ENCODE assay signal across 1 cellular context in the genomic region with DNA sequence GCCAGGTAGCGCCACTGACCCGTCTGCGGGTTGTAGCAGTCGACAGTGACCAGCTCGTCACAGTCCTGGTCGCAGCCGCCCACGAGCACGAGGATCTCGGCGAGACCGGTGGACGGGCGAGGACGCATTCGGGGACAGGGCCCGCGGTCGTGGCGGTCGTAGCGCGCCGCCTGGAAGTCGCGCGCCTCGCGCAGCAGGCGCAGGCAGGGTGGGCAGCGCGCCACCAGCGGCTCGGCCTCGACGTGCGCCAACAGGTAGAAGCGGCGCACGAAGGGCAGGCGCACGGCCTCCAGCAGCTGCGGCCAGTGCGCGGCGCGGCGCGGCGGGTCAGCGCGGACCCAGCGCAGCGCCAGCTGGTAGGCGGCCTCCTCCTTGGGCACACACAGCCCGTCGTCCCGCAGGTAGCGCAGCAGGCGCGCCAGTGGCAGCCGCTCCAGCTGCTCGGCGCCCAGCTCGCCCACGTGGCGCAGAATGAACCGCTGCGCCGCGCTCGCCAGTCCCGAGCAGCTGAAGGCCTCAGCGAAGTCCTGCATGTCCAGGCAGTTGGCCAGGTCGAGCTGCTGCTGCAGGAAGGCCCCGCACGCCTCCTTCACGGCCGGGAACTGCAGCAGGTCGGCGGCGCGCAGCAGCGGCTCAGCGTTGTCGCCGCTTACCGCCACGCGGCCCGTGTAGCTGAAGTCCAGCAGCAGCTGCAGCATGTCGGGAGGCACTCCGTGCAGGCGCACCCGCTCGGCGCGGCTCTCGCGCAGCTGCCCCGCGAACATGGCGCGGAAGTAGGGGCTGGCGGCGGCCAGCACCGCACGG.
TF ChIP-seq lines count a peak whose summit lies in the region.

No MANE protein-coding gene starts in this region.

TF ChIP-seq in HepG2, 621 proteins besides CTCF, POLR2A, EP300 and RAD21 (continued from another document and continues in another):
- TF ChIP-seq, protein P1, sequence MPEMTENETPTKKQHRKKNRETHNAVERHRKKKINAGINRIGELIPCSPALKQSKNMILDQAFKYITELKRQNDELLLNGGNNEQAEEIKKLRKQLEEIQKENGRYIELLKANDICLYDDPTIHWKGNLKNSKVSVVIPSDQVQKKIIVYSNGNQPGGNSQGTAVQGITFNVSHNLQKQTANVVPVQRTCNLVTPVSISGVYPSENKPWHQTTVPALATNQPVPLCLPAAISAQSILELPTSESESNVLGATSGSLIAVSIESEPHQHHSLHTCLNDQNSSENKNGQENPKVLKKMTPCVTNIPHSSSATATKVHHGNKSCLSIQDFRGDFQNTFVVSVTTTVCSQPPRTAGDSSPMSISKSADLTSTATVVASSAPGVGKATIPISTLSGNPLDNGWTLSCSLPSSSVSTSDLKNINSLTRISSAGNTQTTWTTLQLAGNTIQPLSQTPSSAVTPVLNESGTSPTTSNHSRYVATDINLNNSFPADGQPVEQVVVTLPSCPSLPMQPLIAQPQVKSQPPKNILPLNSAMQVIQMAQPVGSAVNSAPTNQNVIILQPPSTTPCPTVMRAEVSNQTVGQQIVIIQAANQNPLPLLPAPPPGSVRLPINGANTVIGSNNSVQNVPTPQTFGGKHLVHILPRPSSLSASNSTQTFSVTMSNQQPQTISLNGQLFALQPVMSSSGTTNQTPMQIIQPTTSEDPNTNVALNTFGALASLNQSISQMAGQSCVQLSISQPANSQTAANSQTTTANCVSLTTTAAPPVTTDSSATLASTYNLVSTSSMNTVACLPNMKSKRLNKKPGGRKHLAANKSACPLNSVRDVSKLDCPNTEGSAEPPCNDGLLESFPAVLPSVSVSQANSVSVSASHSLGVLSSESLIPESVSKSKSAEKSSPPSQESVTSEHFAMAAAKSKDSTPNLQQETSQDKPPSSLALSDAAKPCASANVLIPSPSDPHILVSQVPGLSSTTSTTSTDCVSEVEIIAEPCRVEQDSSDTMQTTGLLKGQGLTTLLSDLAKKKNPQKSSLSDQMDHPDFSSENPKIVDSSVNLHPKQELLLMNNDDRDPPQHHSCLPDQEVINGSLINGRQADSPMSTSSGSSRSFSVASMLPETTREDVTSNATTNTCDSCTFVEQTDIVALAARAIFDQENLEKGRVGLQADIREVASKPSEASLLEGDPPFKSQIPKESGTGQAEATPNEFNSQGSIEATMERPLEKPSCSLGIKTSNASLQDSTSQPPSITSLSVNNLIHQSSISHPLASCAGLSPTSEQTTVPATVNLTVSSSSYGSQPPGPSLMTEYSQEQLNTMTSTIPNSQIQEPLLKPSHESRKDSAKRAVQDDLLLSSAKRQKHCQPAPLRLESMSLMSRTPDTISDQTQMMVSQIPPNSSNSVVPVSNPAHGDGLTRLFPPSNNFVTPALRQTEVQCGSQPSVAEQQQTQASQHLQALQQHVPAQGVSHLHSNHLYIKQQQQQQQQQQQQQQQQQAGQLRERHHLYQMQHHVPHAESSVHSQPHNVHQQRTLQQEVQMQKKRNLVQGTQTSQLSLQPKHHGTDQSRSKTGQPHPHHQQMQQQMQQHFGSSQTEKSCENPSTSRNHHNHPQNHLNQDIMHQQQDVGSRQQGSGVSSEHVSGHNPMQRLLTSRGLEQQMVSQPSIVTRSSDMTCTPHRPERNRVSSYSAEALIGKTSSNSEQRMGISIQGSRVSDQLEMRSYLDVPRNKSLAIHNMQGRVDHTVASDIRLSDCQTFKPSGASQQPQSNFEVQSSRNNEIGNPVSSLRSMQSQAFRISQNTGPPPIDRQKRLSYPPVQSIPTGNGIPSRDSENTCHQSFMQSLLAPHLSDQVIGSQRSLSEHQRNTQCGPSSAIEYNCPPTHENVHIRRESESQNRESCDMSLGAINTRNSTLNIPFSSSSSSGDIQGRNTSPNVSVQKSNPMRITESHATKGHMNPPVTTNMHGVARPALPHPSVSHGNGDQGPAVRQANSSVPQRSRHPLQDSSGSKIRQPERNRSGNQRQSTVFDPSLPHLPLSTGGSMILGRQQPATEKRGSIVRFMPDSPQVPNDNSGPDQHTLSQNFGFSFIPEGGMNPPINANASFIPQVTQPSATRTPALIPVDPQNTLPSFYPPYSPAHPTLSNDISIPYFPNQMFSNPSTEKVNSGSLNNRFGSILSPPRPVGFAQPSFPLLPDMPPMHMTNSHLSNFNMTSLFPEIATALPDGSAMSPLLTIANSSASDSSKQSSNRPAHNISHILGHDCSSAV (CRISPR knock-in tag; IDR thresholded peaks at IDR 0.05; ENCODE audit: borderline replicate concordance) = no peak
- TF ChIP-seq ETV5 (CRISPR knock-in tag; IDR thresholded peaks at IDR 0.05; ENCODE audit: borderline replicate concordance) (no peak), MTF1 (CRISPR knock-in tag; IDR thresholded peaks at IDR 0.05) (no peak), ZNF644 (CRISPR knock-in tag; IDR thresholded peaks at IDR 0.05; ENCODE audit: low read depth) (no peak), SETDB1 (CRISPR knock-in tag; IDR thresholded peaks at IDR 0.05; ENCODE audit: borderline replicate concordance) (no peak), HCFC1 (IDR thresholded peaks at IDR 0.05; ENCODE audit: low read depth, low read length) (no peak), ZNF510 (CRISPR knock-in tag; IDR thresholded peaks at IDR 0.05; ENCODE audit: low read depth) (0 out of 2 replicates have a peak, but pooled peaks have one; percentile 44), ZNF3 (CRISPR knock-in tag; IDR thresholded peaks at IDR 0.05) (no peak), TARDBP (CRISPR knock-in tag; IDR thresholded peaks at IDR 0.05) (no peak), ZNF17 (CRISPR knock-in tag; IDR thresholded peaks at IDR 0.05) (no peak), CREB1 (IDR thresholded peaks at IDR 0.05) (no peak; the same call in 1 of the 2 replicates), CREB1 (CRISPR knock-in tag; IDR thresholded peaks at IDR 0.05) (no peak), TMF1 (CRISPR knock-in tag; IDR thresholded peaks at IDR 0.05; ENCODE audit: low read depth) (0 out of 2 replicates have a peak, but pooled peaks have one; percentile 50), KLF15 (CRISPR knock-in tag; IDR thresholded peaks at IDR 0.05; ENCODE audit: borderline replicate concordance) (no peak), ZEB1 (IDR thresholded peaks at IDR 0.05; ENCODE audit: insufficient replicate concordance, low read depth) (no peak), ZNF607 (CRISPR knock-in tag; IDR thresholded peaks at IDR 0.05; ENCODE audit: borderline replicate concordance) (peak; percentile 15; the same call in 1 of the 2 replicates), ZNF660 (CRISPR knock-in tag; IDR thresholded peaks at IDR 0.05; ENCODE audit: borderline replicate concordance, low read depth) (no peak), ELF1 (CRISPR knock-in tag; IDR thresholded peaks at IDR 0.05) (no peak), ZNF703 (CRISPR knock-in tag; IDR thresholded peaks at IDR 0.05; ENCODE audit: borderline replicate concordance) (no peak; the same call in 1 of the 2 replicates), ZNF468 (CRISPR knock-in tag; IDR thresholded peaks at IDR 0.05) (peak; percentile 61; the same call in 1 of the 2 replicates), NR2F1 (CRISPR knock-in tag; IDR thresholded peaks at IDR 0.05) (no peak), MAF1 (CRISPR knock-in tag; IDR thresholded peaks at IDR 0.05; ENCODE audit: borderline replicate concordance) (peak; percentile 84), KDM3A (CRISPR knock-in tag; IDR thresholded peaks at IDR 0.05; ENCODE audit: low read depth) (no peak), ZNF235 (CRISPR knock-in tag; IDR thresholded peaks at IDR 0.05; ENCODE audit: borderline replicate concordance) (peak; percentile 88; the same call in 1 of the 2 replicates), ZNF33B (CRISPR knock-in tag; IDR thresholded peaks at IDR 0.05) (no peak), SIN3B (IDR thresholded peaks at IDR 0.05; ENCODE audit: low read length) (no peak), NFKBIZ (CRISPR knock-in tag; IDR thresholded peaks at IDR 0.05) (0 out of 2 replicates have a peak, but pooled peaks have one; percentile 5), CBX5 (CRISPR knock-in tag; IDR thresholded peaks at IDR 0.05; ENCODE audit: borderline replicate concordance) (no peak), NCOA1 (CRISPR knock-in tag; IDR thresholded peaks at IDR 0.05) (no peak), NFIC (IDR thresholded peaks at IDR 0.05; ENCODE audit: low read length) (no peak), WIZ (CRISPR knock-in tag; IDR thresholded peaks at IDR 0.05) (no peak), JUN (CRISPR knock-in tag; IDR thresholded peaks at IDR 0.05) (no peak), ATAD3A (CRISPR knock-in tag; IDR thresholded peaks at IDR 0.05) (no peak)
- TF ChIP-seq, protein P2, sequence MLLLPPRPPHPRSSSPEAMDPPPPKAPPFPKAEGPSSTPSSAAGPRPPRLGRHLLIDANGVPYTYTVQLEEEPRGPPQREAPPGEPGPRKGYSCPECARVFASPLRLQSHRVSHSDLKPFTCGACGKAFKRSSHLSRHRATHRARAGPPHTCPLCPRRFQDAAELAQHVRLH (CRISPR knock-in tag; IDR thresholded peaks at IDR 0.05; ENCODE audit: borderline replicate concordance, low read depth) = no peak
- TF ChIP-seq, protein P3, sequence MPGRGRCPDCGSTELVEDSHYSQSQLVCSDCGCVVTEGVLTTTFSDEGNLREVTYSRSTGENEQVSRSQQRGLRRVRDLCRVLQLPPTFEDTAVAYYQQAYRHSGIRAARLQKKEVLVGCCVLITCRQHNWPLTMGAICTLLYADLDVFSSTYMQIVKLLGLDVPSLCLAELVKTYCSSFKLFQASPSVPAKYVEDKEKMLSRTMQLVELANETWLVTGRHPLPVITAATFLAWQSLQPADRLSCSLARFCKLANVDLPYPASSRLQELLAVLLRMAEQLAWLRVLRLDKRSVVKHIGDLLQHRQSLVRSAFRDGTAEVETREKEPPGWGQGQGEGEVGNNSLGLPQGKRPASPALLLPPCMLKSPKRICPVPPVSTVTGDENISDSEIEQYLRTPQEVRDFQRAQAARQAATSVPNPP (CRISPR knock-in tag; IDR thresholded peaks at IDR 0.05) = no peak
- TF ChIP-seq, protein P4, sequence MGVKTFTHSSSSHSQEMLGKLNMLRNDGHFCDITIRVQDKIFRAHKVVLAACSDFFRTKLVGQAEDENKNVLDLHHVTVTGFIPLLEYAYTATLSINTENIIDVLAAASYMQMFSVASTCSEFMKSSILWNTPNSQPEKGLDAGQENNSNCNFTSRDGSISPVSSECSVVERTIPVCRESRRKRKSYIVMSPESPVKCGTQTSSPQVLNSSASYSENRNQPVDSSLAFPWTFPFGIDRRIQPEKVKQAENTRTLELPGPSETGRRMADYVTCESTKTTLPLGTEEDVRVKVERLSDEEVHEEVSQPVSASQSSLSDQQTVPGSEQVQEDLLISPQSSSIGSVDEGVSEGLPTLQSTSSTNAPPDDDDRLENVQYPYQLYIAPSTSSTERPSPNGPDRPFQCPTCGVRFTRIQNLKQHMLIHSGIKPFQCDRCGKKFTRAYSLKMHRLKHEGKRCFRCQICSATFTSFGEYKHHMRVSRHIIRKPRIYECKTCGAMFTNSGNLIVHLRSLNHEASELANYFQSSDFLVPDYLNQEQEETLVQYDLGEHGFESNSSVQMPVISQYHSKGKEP (CRISPR knock-in tag; IDR thresholded peaks at IDR 0.05) = no peak
- TF ChIP-seq, protein P5, sequence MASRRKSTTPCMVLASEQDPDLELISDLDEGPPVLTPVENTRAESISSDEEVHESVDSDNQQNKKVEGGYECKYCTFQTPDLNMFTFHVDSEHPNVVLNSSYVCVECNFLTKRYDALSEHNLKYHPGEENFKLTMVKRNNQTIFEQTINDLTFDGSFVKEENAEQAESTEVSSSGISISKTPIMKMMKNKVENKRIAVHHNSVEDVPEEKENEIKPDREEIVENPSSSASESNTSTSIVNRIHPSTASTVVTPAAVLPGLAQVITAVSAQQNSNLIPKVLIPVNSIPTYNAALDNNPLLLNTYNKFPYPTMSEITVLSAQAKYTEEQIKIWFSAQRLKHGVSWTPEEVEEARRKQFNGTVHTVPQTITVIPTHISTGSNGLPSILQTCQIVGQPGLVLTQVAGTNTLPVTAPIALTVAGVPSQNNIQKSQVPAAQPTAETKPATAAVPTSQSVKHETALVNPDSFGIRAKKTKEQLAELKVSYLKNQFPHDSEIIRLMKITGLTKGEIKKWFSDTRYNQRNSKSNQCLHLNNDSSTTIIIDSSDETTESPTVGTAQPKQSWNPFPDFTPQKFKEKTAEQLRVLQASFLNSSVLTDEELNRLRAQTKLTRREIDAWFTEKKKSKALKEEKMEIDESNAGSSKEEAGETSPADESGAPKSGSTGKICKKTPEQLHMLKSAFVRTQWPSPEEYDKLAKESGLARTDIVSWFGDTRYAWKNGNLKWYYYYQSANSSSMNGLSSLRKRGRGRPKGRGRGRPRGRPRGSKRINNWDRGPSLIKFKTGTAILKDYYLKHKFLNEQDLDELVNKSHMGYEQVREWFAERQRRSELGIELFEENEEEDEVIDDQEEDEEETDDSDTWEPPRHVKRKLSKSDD (CRISPR knock-in tag; IDR thresholded peaks at IDR 0.05; ENCODE audit: low read depth) = no peak
- TF ChIP-seq, protein P6, sequence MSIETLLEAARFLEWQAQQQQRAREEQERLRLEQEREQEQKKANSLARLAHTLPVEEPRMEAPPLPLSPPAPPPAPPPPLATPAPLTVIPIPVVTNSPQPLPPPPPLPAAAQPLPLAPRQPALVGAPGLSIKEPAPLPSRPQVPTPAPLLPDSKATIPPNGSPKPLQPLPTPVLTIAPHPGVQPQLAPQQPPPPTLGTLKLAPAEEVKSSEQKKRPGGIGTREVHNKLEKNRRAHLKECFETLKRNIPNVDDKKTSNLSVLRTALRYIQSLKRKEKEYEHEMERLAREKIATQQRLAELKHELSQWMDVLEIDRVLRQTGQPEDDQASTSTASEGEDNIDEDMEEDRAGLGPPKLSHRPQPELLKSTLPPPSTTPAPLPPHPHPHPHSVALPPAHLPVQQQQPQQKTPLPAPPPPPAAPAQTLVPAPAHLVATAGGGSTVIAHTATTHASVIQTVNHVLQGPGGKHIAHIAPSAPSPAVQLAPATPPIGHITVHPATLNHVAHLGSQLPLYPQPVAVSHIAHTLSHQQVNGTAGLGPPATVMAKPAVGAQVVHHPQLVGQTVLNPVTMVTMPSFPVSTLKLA (IDR thresholded peaks at IDR 0.05) = no peak
- TF ChIP-seq, protein P7, sequence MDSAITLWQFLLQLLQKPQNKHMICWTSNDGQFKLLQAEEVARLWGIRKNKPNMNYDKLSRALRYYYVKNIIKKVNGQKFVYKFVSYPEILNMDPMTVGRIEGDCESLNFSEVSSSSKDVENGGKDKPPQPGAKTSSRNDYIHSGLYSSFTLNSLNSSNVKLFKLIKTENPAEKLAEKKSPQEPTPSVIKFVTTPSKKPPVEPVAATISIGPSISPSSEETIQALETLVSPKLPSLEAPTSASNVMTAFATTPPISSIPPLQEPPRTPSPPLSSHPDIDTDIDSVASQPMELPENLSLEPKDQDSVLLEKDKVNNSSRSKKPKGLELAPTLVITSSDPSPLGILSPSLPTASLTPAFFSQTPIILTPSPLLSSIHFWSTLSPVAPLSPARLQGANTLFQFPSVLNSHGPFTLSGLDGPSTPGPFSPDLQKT (CRISPR knock-in tag; IDR thresholded peaks at IDR 0.05; ENCODE audit: borderline replicate concordance) = no peak; the same call in 1 of the 2 replicates
- TF ChIP-seq, protein P8, sequence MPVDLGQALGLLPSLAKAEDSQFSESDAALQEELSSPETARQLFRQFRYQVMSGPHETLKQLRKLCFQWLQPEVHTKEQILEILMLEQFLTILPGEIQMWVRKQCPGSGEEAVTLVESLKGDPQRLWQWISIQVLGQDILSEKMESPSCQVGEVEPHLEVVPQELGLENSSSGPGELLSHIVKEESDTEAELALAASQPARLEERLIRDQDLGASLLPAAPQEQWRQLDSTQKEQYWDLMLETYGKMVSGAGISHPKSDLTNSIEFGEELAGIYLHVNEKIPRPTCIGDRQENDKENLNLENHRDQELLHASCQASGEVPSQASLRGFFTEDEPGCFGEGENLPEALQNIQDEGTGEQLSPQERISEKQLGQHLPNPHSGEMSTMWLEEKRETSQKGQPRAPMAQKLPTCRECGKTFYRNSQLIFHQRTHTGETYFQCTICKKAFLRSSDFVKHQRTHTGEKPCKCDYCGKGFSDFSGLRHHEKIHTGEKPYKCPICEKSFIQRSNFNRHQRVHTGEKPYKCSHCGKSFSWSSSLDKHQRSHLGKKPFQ (CRISPR knock-in tag; IDR thresholded peaks at IDR 0.05; ENCODE audit: insufficient replicate concordance) = no peak
- TF ChIP-seq, protein P9, sequence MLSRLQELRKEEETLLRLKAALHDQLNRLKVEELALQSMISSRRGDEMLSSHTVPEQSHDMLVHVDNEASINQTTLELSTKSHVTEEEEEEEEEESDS (CRISPR knock-in tag; IDR thresholded peaks at IDR 0.05; ENCODE audit: borderline replicate concordance) = no peak
